ENCODE assay signal across 10 cellular contexts in genomic region chr9:93082841-93083411, GRCh38. TPM values are rescaled to one million over a fixed set of nuclear protein-coding genes. Genes with fewer than 3 reads are reported as not detected.
DNase-seq lines count a peak whose midpoint lies in the region; ATAC-seq and TF ChIP-seq lines count a peak whose summit lies in the region.
"Had no signal": no experiment of that assay in that cellular context is flagged by ENCODE, and none has a peak within 500 bp of the region (broad histone marks: within the 10 kb centered on the region; RNA-seq: fewer than 3 reads in every experiment).

No MANE protein-coding gene starts in this region.

- H3K27ac ChIP-seq in BLaER1 treated with 17β-estradiol and CSF1 and Interleukin-3, amounts not matched to agents 10 nM and 100 nM: peak overlapping the region; percentile 2 to 69 (median 52); a peak in 19 of 22 replicates
- no peak overlapping the region for H3K27ac ChIP-seq in H9 (ENCODE audit: insufficient read length, low read depth, low read length)
- H3K27ac ChIP-seq in neural progenitor cell: no peak overlapping the region

- H3K4me3 ChIP-seq in BLaER1 treated with 17β-estradiol and CSF1 and Interleukin-3, amounts not matched to agents 10 nM and 100 nM: no peak overlapping the region
- H3K4me3 ChIP-seq in neural progenitor cell: no peak overlapping the region

- no peak overlapping the region for H3K4ac ChIP-seq in H9 (ENCODE audit: low read depth, low read length)

- H3K4me2 ChIP-seq in BLaER1 treated with 17β-estradiol and CSF1 and Interleukin-3, amounts not matched to agents 10 nM and 100 nM: peak overlapping the region; percentile 50 to 70 (median 64)
- H3K4me2 ChIP-seq in H9 (ENCODE audit: insufficient read depth, insufficient read length, low read length): no peak overlapping the region
- H3K4me2 ChIP-seq in neural progenitor cell: no peak overlapping the region

- H3K79me1 ChIP-seq in H9 (ENCODE audit: insufficient read depth, low read depth, low read length, poor library complexity, severe bottlenecking): no peaks in the 10 kb centered on the region

- H3K23ac ChIP-seq in H9 (ENCODE audit: insufficient read length, low read depth, low read length): no peak overlapping the region

- H3K27me3 Mint-ChIP-seq in H9 (ENCODE audit: low read depth) (no peaks in the 10 kb centered on the region), neural progenitor cell (ENCODE audit: insufficient read depth, low read depth) (peaks cover 6% of the 10 kb centered on the region)
- no peaks in the 10 kb centered on the region for H3K27me3 Mint-ChIP-seq in activated naive CD8-positive, alpha-beta T cell treated with anti-CD3 and anti-CD28 coated beads, Interleukin-2, amount 50 U/mL, for 24 hours

- H3K9me3 Mint-ChIP-seq in H9 (peaks cover 6 to 9% of the 10 kb centered on the region in 2 experiments; a peak in 4 of 5 replicates), neural progenitor cell (peaks cover 2% of the 10 kb centered on the region)
- H3K9me3 Mint-ChIP-seq in activated naive CD8-positive, alpha-beta T cell treated with anti-CD3 and anti-CD28 coated beads, Interleukin-2, amount 50 U/mL, for 24 hours: peaks cover 4% of the 10 kb centered on the region

- peaks cover 0 to 10% (median 5%) of the 10 kb centered on the region in 11 experiments; a peak in 8 of 22 replicates for H3K9me3 ChIP-seq in BLaER1 treated with 17β-estradiol and CSF1 and Interleukin-3, amounts not matched to agents 10 nM and 100 nM (replicated peaks in 1 of 11)
- no peaks in the 10 kb centered on the region for H3K9me3 ChIP-seq in H9 (ENCODE audit: control insufficient read depth, low read depth, low read length)
- H3K9me3 ChIP-seq in neural progenitor cell (ENCODE audit: low read depth): no peaks in the 10 kb centered on the region

- no peak overlapping the region for H3K56ac ChIP-seq in H9 (ENCODE audit: insufficient read length, low read depth, low read length)

- H3K14ac ChIP-seq in H9 (ENCODE audit: insufficient read depth, low read length): peak overlapping the region; percentile 36; the same call in 1 of the 2 replicates

- no peak overlapping the region for H2BK12ac ChIP-seq in H9 (ENCODE audit: insufficient read length, low read depth, low read length)

- no peak overlapping the region for H2BK120ac ChIP-seq in H9 (ENCODE audit: low read depth, low read length, poor library complexity, severe bottlenecking)

- TF ChIP-seq CTCF in H9 (conservative IDR thresholded peaks at IDR 0.05) (no peak), neural progenitor cell (IDR thresholded peaks at IDR 0.05) (no peak)

- peaks cover 25 to 57% (median 38%) of the 10 kb centered on the region in 10 experiments for H3K4me1 ChIP-seq in BLaER1 treated with 17β-estradiol and CSF1 and Interleukin-3, amounts not matched to agents 10 nM and 100 nM
- H3K4me1 ChIP-seq in H9 (ENCODE audit: insufficient read depth, low read length) (no peaks in the 10 kb centered on the region), neural progenitor cell (no peaks in the 10 kb centered on the region)

- no peaks in the 10 kb centered on the region for H4K20me1 ChIP-seq in BLaER1 treated with 17β-estradiol and CSF1 and Interleukin-3, amounts not matched to agents 10 nM and 100 nM
- H4K20me1 ChIP-seq in H9 (ENCODE audit: control insufficient read depth, insufficient read depth, insufficient read length): no peaks in the 10 kb centered on the region
- H4K20me1 ChIP-seq in neural progenitor cell (ENCODE audit: low read depth): no peaks in the 10 kb centered on the region

- no peaks in the 10 kb centered on the region for H3K79me2 ChIP-seq in H9 (ENCODE audit: insufficient read depth, low read length)
- no peaks in the 10 kb centered on the region for H3K79me2 ChIP-seq in neural progenitor cell (ENCODE audit: low read depth)

- H2AK5ac ChIP-seq in H9 (ENCODE audit: insufficient read length, low read length): no peak overlapping the region

- DNase-seq in H9: no peak
- DNase-seq in activated naive CD8-positive, alpha-beta T cell treated with anti-CD3 and anti-CD28 coated beads, Interleukin-2, amount 50 U/mL, for 24 hours: no peak
- peak; percentile 1 for DNase-seq in neural progenitor cell (ENCODE audit: low spot score)
- DNase-seq in anterior cingulate cortex (lab: John Stamatoyannopoulos, UW): no peak
- no peak for DNase-seq in HUDEP-2 (lab: John Stamatoyannopoulos, UW; ENCODE audit: unreplicated experiment in 76 of 76)
- no peak for DNase-seq in stimulated activated CD4-positive, alpha-beta T cell treated with anti-CD3 and anti-CD28 coated beads, Interleukin-2, amount 100 ng/mL, for 48 hours
- DNase-seq: GDM1, occipital lobe had no signal

- no peaks in the 10 kb centered on the region for H3K23me2 ChIP-seq in H9 (ENCODE audit: insufficient read length, low read depth, low read length, poor library complexity, severe bottlenecking)

- no peak overlapping the region for H3T11ph ChIP-seq in H9 (ENCODE audit: low read length)

- H3K27me3 ChIP-seq in BLaER1 treated with 17β-estradiol and CSF1 and Interleukin-3, amounts not matched to agents 10 nM and 100 nM: no peaks in the 10 kb centered on the region
- H3K27me3 ChIP-seq in H9 (ENCODE audit: insufficient read depth, low read length): no peaks in the 10 kb centered on the region
- H3K27me3 ChIP-seq in neural progenitor cell: no peaks in the 10 kb centered on the region

- no peak overlapping the region for H3K27ac Mint-ChIP-seq in H9
- peak overlapping the region; percentile 49 for H3K27ac Mint-ChIP-seq in activated naive CD8-positive, alpha-beta T cell treated with anti-CD3 and anti-CD28 coated beads, Interleukin-2, amount 50 U/mL, for 24 hours
- no peak overlapping the region for H3K27ac Mint-ChIP-seq in neural progenitor cell

- no peaks in the 10 kb centered on the region for H3F3A ChIP-seq in neural progenitor cell (ENCODE audit: low read depth)

- H3K4me1 Mint-ChIP-seq in H9 (0 out of 4 replicates have a peak, but pooled peaks cover 0 to 3% of the 10 kb centered on the region in 2 experiments), neural progenitor cell (peaks cover 16% of the 10 kb centered on the region)
- H3K4me1 Mint-ChIP-seq in activated naive CD8-positive, alpha-beta T cell treated with anti-CD3 and anti-CD28 coated beads, Interleukin-2, amount 50 U/mL, for 24 hours: peaks cover 28% of the 10 kb centered on the region

- H3K36me3 Mint-ChIP-seq in H9 (ENCODE audit: insufficient read depth in 1 of 3, low read depth in 3 of 3) (peaks cover 11 to 16% (median 13%) of the 10 kb centered on the region in 3 experiments), neural progenitor cell (no peaks in the 10 kb centered on the region)
- peaks cover 34% of the 10 kb centered on the region for H3K36me3 Mint-ChIP-seq in activated naive CD8-positive, alpha-beta T cell treated with anti-CD3 and anti-CD28 coated beads, Interleukin-2, amount 50 U/mL, for 24 hours (ENCODE audit: low read depth)

- H3K4me3 Mint-ChIP-seq in H9 (no peak overlapping the region), neural progenitor cell (no peak overlapping the region)
- no peak overlapping the region for H3K4me3 Mint-ChIP-seq in activated naive CD8-positive, alpha-beta T cell treated with anti-CD3 and anti-CD28 coated beads, Interleukin-2, amount 50 U/mL, for 24 hours

- H3K9ac ChIP-seq in BLaER1 treated with 17β-estradiol and CSF1 and Interleukin-3, amounts not matched to agents 10 nM and 100 nM: peak overlapping the region; percentile 3 to 60 (median 37); a peak in 15 of 22 replicates
- H3K9ac ChIP-seq in H9 (ENCODE audit: extremely low read depth, insufficient read length, low read length) (no peak overlapping the region), neural progenitor cell (no peak overlapping the region)

- peaks cover 29 to 70% (median 52%) of the 10 kb centered on the region in 11 experiments for H3K36me3 ChIP-seq in BLaER1 treated with 17β-estradiol and CSF1 and Interleukin-3, amounts not matched to agents 10 nM and 100 nM
- H3K36me3 ChIP-seq in neural progenitor cell: no peaks in the 10 kb centered on the region

- no peak overlapping the region for H3K18ac ChIP-seq in H9 (ENCODE audit: insufficient read length, low read depth, low read length)

- no peak overlapping the region for H2BK5ac ChIP-seq in H9 (ENCODE audit: insufficient read length, low read length)

- no peak for ATAC-seq in activated naive CD8-positive, alpha-beta T cell treated with anti-CD3 and anti-CD28 coated beads, Interleukin-2, amount 50 U/mL, for 24 hours
- ATAC-seq in GM21367 (IDR thresholded peaks at IDR 0.05; ENCODE audit: unreplicated experiment): no peak

- no CpG with 5 or more reads among the region's 18 CpGs for WGBS in H9 (ENCODE audit: extremely low coverage, insufficient read length, low lambda C conversion rate)

- H2AFZ ChIP-seq in H9 (ENCODE audit: low read length): no peak overlapping the region
- H2AFZ ChIP-seq in neural progenitor cell (replicated peaks): peak overlapping the region; percentile 93

- H4K5ac ChIP-seq in H9 (ENCODE audit: insufficient read length, low read depth, low read length): no peak overlapping the region

- no peak overlapping the region for H2BK15ac ChIP-seq in H9 (ENCODE audit: low read depth, low read length)

- H2BK20ac ChIP-seq in H9 (ENCODE audit: low read depth, low read length, poor library complexity, severe bottlenecking): no peak overlapping the region

- no peak overlapping the region for H4K91ac ChIP-seq in H9 (ENCODE audit: insufficient read length, low read depth, low read length)

- H4K8ac ChIP-seq in H9 (replicated peaks; ENCODE audit: insufficient read length, low read depth, low read length): no peak overlapping the region

RNA-seq across cellular contexts. Expression of gene CARD19, which starts 13.1 kb away (rescaled TPM):
- total RNA-seq in H9 (2021) (21.4 and 23.6 TPM in 2 replicates), neural progenitor cell (ENCODE audit: low replicate concordance) (12.3 and 33.4 TPM in 2 replicates)

RNA-seq across cellular contexts. Expression of gene SUSD3, which starts 24.4 kb away (rescaled TPM):
- total RNA-seq in H9 (2021) (7.8 and 9.0 TPM in 2 replicates), neural progenitor cell (ENCODE audit: low replicate concordance) (1.8 TPM in 1 of 2 replicates, not detected in the other)

RNA-seq across cellular contexts. Expression of gene NINJ1, which starts 51.1 kb away (rescaled TPM):
- total RNA-seq in H9 (2021): 27.4 and 28.9 TPM in 2 replicates
- 3.9 and 27.3 TPM in 2 replicates for total RNA-seq in neural progenitor cell (ENCODE audit: low replicate concordance)

Comparison
In these comparisons a context has a peak if more than half of its experiments do, and no peak if none do; other contexts are left out.
1. H3K27ac ChIP-seq: peak in BLaER1 treated with 17β-estradiol and CSF1 and Interleukin-3, amounts not matched to agents 10 nM and 100 nM (11 of 11); none in H9 (single experiment) and neural progenitor cell (single experiment).
2. H3K4me2 ChIP-seq: peak in BLaER1 treated with 17β-estradiol and CSF1 and Interleukin-3, amounts not matched to agents 10 nM and 100 nM (11 of 11); none in H9 (single experiment) and neural progenitor cell (single experiment).
3. H3K9ac ChIP-seq: peak in BLaER1 treated with 17β-estradiol and CSF1 and Interleukin-3, amounts not matched to agents 10 nM and 100 nM (11 of 11); none in H9 (single experiment) and neural progenitor cell (single experiment).